In the genomic region with DNA sequence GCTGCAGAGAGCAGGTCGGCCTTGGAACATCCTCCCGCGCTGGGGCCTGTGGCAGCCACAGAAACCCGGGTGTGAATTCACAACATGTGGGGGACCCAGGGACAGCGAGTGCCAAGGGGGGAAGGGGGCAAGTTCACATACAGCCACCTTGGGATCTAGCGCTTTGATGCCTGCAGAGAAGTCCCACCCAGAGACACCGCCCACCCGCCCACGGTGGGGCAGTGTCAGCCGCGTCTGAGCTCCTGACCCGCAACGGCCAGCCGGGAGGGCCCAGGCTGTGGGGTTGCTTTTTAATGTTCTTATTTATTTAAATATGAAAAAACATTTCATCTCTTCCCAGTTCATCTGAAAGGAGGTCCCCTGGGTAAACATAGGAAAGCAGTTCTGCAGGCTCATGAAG, we compare ENCODE assay signal across 33 cellular contexts.
"Had no signal": no experiment of that assay in that cellular context is flagged by ENCODE, and none has a peak within 500 bp of the region (broad histone marks: within the 10 kb centered on the region; RNA-seq: fewer than 3 reads in every experiment).

No MANE protein-coding gene starts in this region.

- H3K27ac Mint-ChIP-seq: activated B cell treated with CpG ODN at 0.5 μM for 24 hours; activated CD4-positive, alpha-beta memory T cell treated with anti-CD3 and anti-CD28 coated beads, Interleukin-2, amount 10 ng/mL, durations not matched to agents 7 days and 5 days; activated CD4-positive, alpha-beta T cell treated with anti-CD3 and anti-CD28 coated beads, Interleukin-2, amount 10 ng/mL, durations not matched to agents 24 days and 14 days; activated naive CD8-positive, alpha-beta T cell treated with anti-CD3 and anti-CD28 coated beads, Interleukin-2, amount 10 ng/mL, durations not matched to agents 7 days and 5 days; IgD-negative memory B cell had no signal

- H3K4me1 ChIP-seq: adrenal gland, breast epithelium, SJSA1 had no signal

- H3K27me3 Mint-ChIP-seq: activated B cell treated with CpG ODN at 0.5 μM for 24 hours; activated CD4-positive, alpha-beta memory T cell treated with anti-CD3 and anti-CD28 coated beads, Interleukin-2, amount 10 ng/mL, durations not matched to agents 7 days and 5 days; activated CD4-positive, alpha-beta T cell treated with anti-CD3 and anti-CD28 coated beads, Interleukin-2, amount 10 ng/mL, durations not matched to agents 24 days and 14 days; activated naive CD8-positive, alpha-beta T cell treated with anti-CD3 and anti-CD28 coated beads, Interleukin-2, amount 10 ng/mL, durations not matched to agents 7 days and 5 days; IgD-negative memory B cell had no signal

- H3K9me3 ChIP-seq: adrenal gland, SJSA1 had no signal

- H3K36me3 Mint-ChIP-seq: IgD-negative memory B cell had no signal

- H3K4me2 ChIP-seq: KMS-11 had no signal

- ATAC-seq: Panc1, SK-N-SH treated with all-trans-retinoic acid at 6 μM for 48 hours had no signal

- H3K9ac ChIP-seq: KMS-11 had no signal

- H3K27ac ChIP-seq: adrenal gland, breast epithelium, KMS-11, SJSA1 had no signal

- H3K9me3 Mint-ChIP-seq: activated B cell treated with CpG ODN at 0.5 μM for 24 hours; activated CD4-positive, alpha-beta memory T cell treated with anti-CD3 and anti-CD28 coated beads, Interleukin-2, amount 10 ng/mL, durations not matched to agents 7 days and 5 days; activated CD4-positive, alpha-beta T cell treated with anti-CD3 and anti-CD28 coated beads, Interleukin-2, amount 10 ng/mL, durations not matched to agents 24 days and 14 days; activated naive CD8-positive, alpha-beta T cell treated with anti-CD3 and anti-CD28 coated beads, Interleukin-2, amount 10 ng/mL, durations not matched to agents 7 days and 5 days; IgD-negative memory B cell had no signal

- H3K4me3 ChIP-seq: adrenal gland, breast epithelium, SJSA1 had no signal

- DNase-seq: activated B cell treated with CpG ODN at 0.5 μM for 24 hours; activated CD4-positive, alpha-beta memory T cell treated with anti-CD3 and anti-CD28 coated beads, Interleukin-2, amount 10 ng/mL, durations not matched to agents 7 days and 5 days; activated CD4-positive, alpha-beta T cell treated with anti-CD3 and anti-CD28 coated beads for 1 hour; activated CD4-positive, alpha-beta T cell treated with anti-CD3 and anti-CD28 coated beads, Interleukin-2, amount 10 ng/mL, durations not matched to agents 24 days and 14 days; activated naive CD4-positive, alpha-beta T cell treated with anti-CD3 and anti-CD28 coated beads, Interleukin-2, amount 50 U/mL, for 16 hours; activated naive CD8-positive, alpha-beta T cell treated with anti-CD3 and anti-CD28 coated beads, Interleukin-2, amount 10 ng/mL, durations not matched to agents 7 days and 5 days; activated T-cell treated with anti-CD3 and anti-CD28 coated beads for 4 hours; adrenal gland; aorta; caudate nucleus; MV-4-11; NCI-H1092 treated with DMSO at 0.1 percent for 48 hours; NCI-H1417 treated with DMSO at 0.1 percent for 48 hours; NCI-H1694; NCI-H2029; NCI-H2107; NCI-H2171 treated with DMSO at 0.1 percent for 48 hours; NCI-H345; NCI-H510A treated with DMSO at 0.1 percent for 48 hours; NCI-H69; NK-92 treated with Interleukin-12 subunit alpha and Interleukin-12 subunit beta, amount 100 ng/mL, for 24 hours; OCI-M1; RPMI8226; SHP77; T-helper 2 cell; T1000 had no signal

- H3K4me3 Mint-ChIP-seq: activated B cell treated with CpG ODN at 0.5 μM for 24 hours; activated CD4-positive, alpha-beta memory T cell treated with anti-CD3 and anti-CD28 coated beads, Interleukin-2, amount 10 ng/mL, durations not matched to agents 7 days and 5 days; activated CD4-positive, alpha-beta T cell treated with anti-CD3 and anti-CD28 coated beads, Interleukin-2, amount 10 ng/mL, durations not matched to agents 24 days and 14 days; activated naive CD8-positive, alpha-beta T cell treated with anti-CD3 and anti-CD28 coated beads, Interleukin-2, amount 10 ng/mL, durations not matched to agents 7 days and 5 days; IgD-negative memory B cell had no signal

- H3K27me3 ChIP-seq: adrenal gland, breast epithelium, SJSA1 had no signal

- FAIRE-seq: TTC549 had no signal
